In genomic region chr11:119402470-119402869, GRCh38 we compare ENCODE assay signal across 35 cellular contexts. TPM values are rescaled to one million over a fixed set of nuclear protein-coding genes. Genes with fewer than 3 reads are reported as not detected.
"Had no signal": no experiment of that assay in that cellular context is flagged by ENCODE, and none has a peak within 500 bp of the region (broad histone marks: within the 10 kb centered on the region; RNA-seq: fewer than 3 reads in every experiment).

No MANE protein-coding gene starts in this region.

- H3K9me3 ChIP-seq: right lobe of liver, testis, vagina had no signal

- H3K4me2 ChIP-seq: neural progenitor cell had no signal

- H3K4me1 Mint-ChIP-seq: naive B cell; naive thymus-derived CD8-positive, alpha-beta T cell; neural progenitor cell; stimulated activated effector memory CD8-positive, alpha-beta T cell treated with anti-CD3 and anti-CD28 coated beads, Interleukin-12 subunit alpha, Interleukin-12 subunit beta, amount 100 ng/mL, for 72 hours; stimulated activated naive CD8-positive, alpha-beta T cell treated with anti-CD3 and anti-CD28 coated beads, Interleukin-15, amount 100 ng/mL, for 72 hours had no signal

- H3K27me3 ChIP-seq: neural progenitor cell, ovary, right lobe of liver, sigmoid colon, suprapubic skin, testis, tibial artery, vagina had no signal

- H3K36me3 Mint-ChIP-seq: neural progenitor cell; stimulated activated effector memory CD8-positive, alpha-beta T cell treated with anti-CD3 and anti-CD28 coated beads, Interleukin-12 subunit alpha, Interleukin-12 subunit beta, amount 100 ng/mL, for 72 hours; type B pancreatic cell had no signal

- H3K27ac Mint-ChIP-seq: naive B cell; neural progenitor cell; progenitor cell of endocrine pancreas; stimulated activated effector memory CD8-positive, alpha-beta T cell treated with anti-CD3 and anti-CD28 coated beads, Interleukin-12 subunit alpha, Interleukin-12 subunit beta, amount 100 ng/mL, for 72 hours; type B pancreatic cell had no signal

- H3K4me3 Mint-ChIP-seq: naive B cell; naive thymus-derived CD8-positive, alpha-beta T cell; nephron; neural progenitor cell; stimulated activated effector memory CD8-positive, alpha-beta T cell treated with anti-CD3 and anti-CD28 coated beads, Interleukin-12 subunit alpha, Interleukin-12 subunit beta, amount 100 ng/mL, for 72 hours; stimulated activated naive CD8-positive, alpha-beta T cell treated with anti-CD3 and anti-CD28 coated beads, Interleukin-15, amount 100 ng/mL, for 72 hours; type B pancreatic cell had no signal

- H3K4me1 ChIP-seq: neural progenitor cell, parathyroid adenoma, psoas muscle, right lobe of liver, sigmoid colon, suprapubic skin, testis, tibial artery, transverse colon, vagina had no signal

- H3K27me3 Mint-ChIP-seq: progenitor cell of endocrine pancreas; stimulated activated naive CD8-positive, alpha-beta T cell treated with anti-CD3 and anti-CD28 coated beads, Interleukin-15, amount 100 ng/mL, for 72 hours; type B pancreatic cell had no signal

- H3K36me3 ChIP-seq: neural progenitor cell, neutrophil, ovary, right lobe of liver, sigmoid colon, suprapubic skin, tibial artery, transverse colon, vagina had no signal

- H3K4me3 ChIP-seq: neural progenitor cell, ovary, psoas muscle, right lobe of liver, sigmoid colon, suprapubic skin, testis, tibial artery, transverse colon, vagina had no signal

- H2AFZ ChIP-seq: neural progenitor cell, parathyroid adenoma had no signal

- ATAC-seq: naive thymus-derived CD8-positive, alpha-beta T cell; psoas muscle; right cardiac atrium; right lobe of liver; stimulated activated effector memory CD8-positive, alpha-beta T cell treated with anti-CD3 and anti-CD28 coated beads, Interleukin-12 subunit alpha, Interleukin-12 subunit beta, amount 100 ng/mL, for 72 hours; stimulated activated naive CD8-positive, alpha-beta T cell treated with anti-CD3 and anti-CD28 coated beads, Interleukin-15, amount 100 ng/mL, for 72 hours; stimulated activated naive CD8-positive, alpha-beta T cell treated with anti-CD3 and anti-CD28 coated beads, Interleukin-15, Interleukin-2, amounts not matched to agents 100 U/mL and 50 U/mL, for 24 hours had no signal

- DNase-seq: naive B cell; naive thymus-derived CD8-positive, alpha-beta T cell; nucleus accumbens; ovary; posterior cingulate gyrus; psoas muscle; right cardiac atrium; right lobe of liver; sigmoid colon; small intestine; stimulated activated CD4-positive, alpha-beta T cell treated with anti-CD3 and anti-CD28 coated beads, Interleukin-15, amount 100 ng/mL, for 24 hours; stimulated activated CD4-positive, alpha-beta T cell treated with anti-CD3 and anti-CD28 coated beads, Interleukin-2, amount 100 ng/mL, for 24 hours; stimulated activated CD4-positive, alpha-beta T cell treated with anti-CD3 and anti-CD28 coated beads, Interleukin-2, amount 100 ng/mL, for 48 hours; stimulated activated CD4-positive, alpha-beta T cell treated with anti-CD3 and anti-CD28 coated beads, Interleukin-4, amount 100 ng/mL, for 24 hours; stimulated activated naive CD4-positive, alpha-beta T cell; stimulated activated naive CD8-positive, alpha-beta T cell treated with anti-CD3 and anti-CD28 coated beads, Interleukin-15, amount 100 ng/mL, for 72 hours; stimulated activated naive CD8-positive, alpha-beta T cell treated with anti-CD3 and anti-CD28 coated beads, Interleukin-15, Interleukin-2, amounts not matched to agents 100 U/mL and 50 U/mL, for 24 hours; substantia nigra; testis; tibial artery; transverse colon had no signal

- H3K9ac ChIP-seq: neural progenitor cell, parathyroid adenoma had no signal

- H3K79me2 ChIP-seq: parathyroid adenoma had no signal

- H3K27ac ChIP-seq: neural progenitor cell, neutrophil, ovary, parathyroid adenoma, psoas muscle, right lobe of liver, suprapubic skin, testis, tibial artery, transverse colon, vagina had no signal

RNA-seq across cellular contexts. Expression of gene THY1, which starts 20.5 kb away (rescaled TPM):
- total RNA-seq: naive thymus-derived CD8-positive, alpha-beta T cell had no signal
- polyA plus RNA-seq: naive thymus-derived CD8-positive, alpha-beta T cell had no signal

RNA-seq across cellular contexts. Expression of gene MFRP, which starts 56.0 kb away (rescaled TPM):
- total RNA-seq: naive thymus-derived CD8-positive, alpha-beta T cell; omental fat pad; progenitor cell of endocrine pancreas; psoas muscle; renal cortical epithelial cell; right lobe of liver; skeletal muscle tissue; testis; ureter; vagina had no signal
- polyA plus RNA-seq: naive thymus-derived CD8-positive, alpha-beta T cell; neural cell; ovary; sigmoid colon had no signal
